In genomic region chr11:46590740-46591606, GRCh38 we compare ENCODE assay signal across 1 cellular context.
TF ChIP-seq lines count a peak whose summit lies in the region.

No MANE protein-coding gene starts in this region.

TF ChIP-seq in IMR-90, 13 proteins besides CTCF, POLR2A, EP300 and RAD21:
- TF ChIP-seq MAZ (IDR thresholded peaks at IDR 0.05; ENCODE audit: borderline replicate concordance, low read depth, low read length) (no peak), CHD1 (IDR thresholded peaks at IDR 0.05; ENCODE audit: low read depth, low read length) (no peak), MAFK (IDR thresholded peaks at IDR 0.05; ENCODE audit: low read depth, low read length) (peak; percentile 58), MXI1 (IDR thresholded peaks at IDR 0.05; ENCODE audit: borderline replicate concordance, low read depth, low read length) (no peak)
